16 cellular contexts compared by ENCODE assay signal in the genomic region with DNA sequence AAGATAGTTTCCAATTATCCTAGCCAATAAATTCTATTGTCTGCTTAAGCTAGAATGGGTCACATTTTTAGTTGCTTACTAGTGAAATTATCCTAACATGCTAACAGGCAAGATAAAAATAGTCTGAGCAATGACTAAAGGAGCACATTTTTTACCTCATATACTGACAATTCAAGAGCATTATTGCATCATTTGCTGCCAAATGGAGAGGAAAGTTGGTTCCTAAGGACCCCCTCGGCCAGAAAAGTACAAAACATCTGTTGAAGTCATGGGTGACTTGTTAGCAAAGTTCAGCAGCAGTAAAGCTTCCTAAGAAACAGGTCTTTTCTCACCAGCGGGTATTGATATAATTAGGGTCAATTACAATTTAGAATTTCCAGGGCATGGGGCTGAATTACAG.
"Had no signal": no experiment of that assay in that cellular context is flagged by ENCODE, and none has a peak within 500 bp of the region (broad histone marks: within the 10 kb centered on the region; RNA-seq: fewer than 3 reads in every experiment).

No MANE protein-coding gene starts in this region.

- H3K27ac ChIP-seq: cardiac muscle cell, colonic mucosa, neutrophil, right atrium auricular region, tibial nerve, vagina had no signal

- H3K4me3 ChIP-seq: cardiac muscle cell, colonic mucosa, right atrium auricular region, tibial nerve, vagina had no signal

- H3K9me3 ChIP-seq: colonic mucosa, neutrophil, right atrium auricular region, tibial nerve, vagina had no signal

- H3K9me3 Mint-ChIP-seq: activated CD4-positive, alpha-beta memory T cell treated with anti-CD3 and anti-CD28 coated beads for 36 hours; stimulated activated effector memory CD8-positive, alpha-beta T cell treated with anti-CD3 and anti-CD28 coated beads, Interleukin-12 subunit alpha, Interleukin-12 subunit beta, amount 100 ng/mL, for 72 hours had no signal

- ATAC-seq: naive thymus-derived CD4-positive, alpha-beta T cell had no signal

- H3K27ac Mint-ChIP-seq: activated CD4-positive, alpha-beta memory T cell treated with anti-CD3 and anti-CD28 coated beads for 36 hours; activated T-helper 1 cell treated with anti-CD3 and anti-CD28 coated beads, Interleukin-12 subunit alpha, Interleukin-12 subunit beta, Interleukin-2, Interleukin-4 antibody, amounts not matched to agents 30 ng/mL and 10 ng/mL and 1 ng/mL, durations not matched to agents 14 hours and 24 hours and 36 hours; immature natural killer cell; naive thymus-derived CD4-positive, alpha-beta T cell; stimulated activated effector memory CD8-positive, alpha-beta T cell treated with anti-CD3 and anti-CD28 coated beads, Interleukin-12 subunit alpha, Interleukin-12 subunit beta, amount 100 ng/mL, for 72 hours had no signal

- H3K27me3 ChIP-seq: colonic mucosa, neutrophil, right atrium auricular region, tibial nerve, vagina had no signal

- H3K27me3 Mint-ChIP-seq: activated CD4-positive, alpha-beta memory T cell treated with anti-CD3 and anti-CD28 coated beads for 36 hours had no signal

- H3K4me1 ChIP-seq: colonic mucosa, right atrium auricular region, tibial nerve, vagina had no signal

- H3K36me3 Mint-ChIP-seq: activated CD4-positive, alpha-beta memory T cell treated with anti-CD3 and anti-CD28 coated beads for 36 hours; immature natural killer cell; stimulated activated effector memory CD8-positive, alpha-beta T cell treated with anti-CD3 and anti-CD28 coated beads, Interleukin-12 subunit alpha, Interleukin-12 subunit beta, amount 100 ng/mL, for 72 hours had no signal

- DNase-seq: activated CD4-positive, alpha-beta memory T cell treated with anti-CD3 and anti-CD28 coated beads for 36 hours; activated CD4-positive, alpha-beta T cell treated with anti-CD3 and anti-CD28 coated beads for 1 hour; activated naive CD4-positive, alpha-beta T cell treated with Interleukin-2 at 50 U/mL for 16 hours; colonic mucosa; immature natural killer cell; mammary epithelial cell; naive thymus-derived CD4-positive, alpha-beta T cell; posterior cingulate gyrus; T1000 had no signal

- H3K4me3 Mint-ChIP-seq: activated CD4-positive, alpha-beta memory T cell treated with anti-CD3 and anti-CD28 coated beads for 36 hours; activated T-helper 1 cell treated with anti-CD3 and anti-CD28 coated beads, Interleukin-12 subunit alpha, Interleukin-12 subunit beta, Interleukin-2, Interleukin-4 antibody, amounts not matched to agents 30 ng/mL and 10 ng/mL and 1 ng/mL, durations not matched to agents 14 hours and 24 hours and 36 hours; immature natural killer cell; naive thymus-derived CD4-positive, alpha-beta T cell; stimulated activated effector memory CD8-positive, alpha-beta T cell treated with anti-CD3 and anti-CD28 coated beads, Interleukin-12 subunit alpha, Interleukin-12 subunit beta, amount 100 ng/mL, for 72 hours had no signal

- H3K36me3 ChIP-seq: cardiac muscle cell, colonic mucosa, neutrophil, right atrium auricular region, tibial nerve, vagina had no signal
